12 cellular contexts compared by ENCODE assay signal in the genomic region with DNA sequence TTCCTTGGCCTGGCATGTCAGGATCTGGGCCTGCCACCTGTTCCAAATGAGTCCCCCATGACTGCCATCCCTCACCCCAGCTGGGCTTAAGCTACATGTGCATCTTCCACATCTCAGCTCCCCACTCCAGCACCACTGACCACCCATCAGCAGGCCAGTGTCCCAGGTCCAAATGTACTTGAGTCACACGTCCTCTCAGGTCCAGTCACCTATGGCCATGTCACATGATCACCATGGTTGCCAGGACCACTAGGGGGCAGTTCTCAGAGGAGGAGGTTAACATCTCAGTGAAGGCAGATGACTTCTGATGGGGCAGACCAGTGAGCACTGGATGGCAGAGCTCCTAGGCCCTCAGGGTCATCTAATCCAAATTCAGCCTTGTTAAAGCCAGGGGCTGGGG. TPM values are rescaled to one million over a fixed set of nuclear protein-coding genes. Genes with fewer than 3 reads are reported as not detected.
DNase-seq lines count a peak whose midpoint lies in the region; ATAC-seq and TF ChIP-seq lines count a peak whose summit lies in the region.
"Had no signal": no experiment of that assay in that cellular context is flagged by ENCODE, and none has a peak within 500 bp of the region (broad histone marks: within the 10 kb centered on the region; RNA-seq: fewer than 3 reads in every experiment).

No MANE protein-coding gene starts in this region.

- ATAC-seq in HG03045 (IDR thresholded peaks at IDR 0.05; ENCODE audit: unreplicated experiment) = no peak

- TF ChIP-seq CTCF in colonic mucosa (IDR thresholded peaks at IDR 0.05) = no peak
- peak; percentile 31 for TF ChIP-seq CTCF in progenitor cell of endocrine pancreas (IDR thresholded peaks at IDR 0.05; ENCODE audit: unreplicated experiment)

- no peaks in the 10 kb centered on the region for H3K36me3 Mint-ChIP-seq in progenitor cell of endocrine pancreas (ENCODE audit: insufficient read depth)

- H3K27ac ChIP-seq in colonic mucosa = no peak overlapping the region
- H3K27ac ChIP-seq: thyroid gland had no signal

- H3K27me3 ChIP-seq in MG63 = no peaks in the 10 kb centered on the region
- no peaks in the 10 kb centered on the region for H3K27me3 ChIP-seq in colonic mucosa
- H3K27me3 ChIP-seq: thyroid gland had no signal

- H3K27ac Mint-ChIP-seq in progenitor cell of endocrine pancreas = no peak overlapping the region

- H3K4me3 Mint-ChIP-seq in progenitor cell of endocrine pancreas (ENCODE audit: low read depth) = no peak overlapping the region

- H3K4me1 Mint-ChIP-seq in progenitor cell of endocrine pancreas (ENCODE audit: low read depth) = no peaks in the 10 kb centered on the region

- no peaks in the 10 kb centered on the region for H3K9me3 ChIP-seq in MG63
- H3K9me3 ChIP-seq in colonic mucosa = no peaks in the 10 kb centered on the region
- H3K9me3 ChIP-seq: thyroid gland had no signal

- no peak overlapping the region for H3K4me3 ChIP-seq in MG63
- H3K4me3 ChIP-seq in colonic mucosa = no peak overlapping the region
- H3K4me3 ChIP-seq: thyroid gland had no signal

- H3K4me1 ChIP-seq in colonic mucosa = no peaks in the 10 kb centered on the region
- H3K4me1 ChIP-seq: thyroid gland had no signal

- H3K36me3 ChIP-seq in MG63 (no peaks in the 10 kb centered on the region), colonic mucosa (no peaks in the 10 kb centered on the region)
- H3K36me3 ChIP-seq: thyroid gland had no signal

- DNase-seq in NCI-H748 (lab: John Stamatoyannopoulos, UW; ENCODE audit: unreplicated experiment) = peak; percentile 5
- no peak for DNase-seq in NCI-H748 treated with DMSO at 0.1 percent for 48 hours (lab: John Stamatoyannopoulos, UW)
- peak; percentile 22 for DNase-seq in MG63
- DNase-seq in colonic mucosa = peak; percentile 29
- no peak for DNase-seq in progenitor cell of endocrine pancreas (ENCODE audit: low spot score, unreplicated experiment)
- DNase-seq in AG20443 (ENCODE audit: low spot score) = no peak
- no peak for DNase-seq in midbrain (lab: John Stamatoyannopoulos, UW)
- DNase-seq: cortex of kidney; NCI-H2081; stimulated activated CD4-positive, alpha-beta T cell treated with anti-CD3 and anti-CD28 coated beads, Interleukin-4, amount 100 ng/mL, for 1 hour had no signal

- H3K27me3 Mint-ChIP-seq in progenitor cell of endocrine pancreas = peaks cover 33% of the 10 kb centered on the region

- H3K9me3 Mint-ChIP-seq in progenitor cell of endocrine pancreas (ENCODE audit: low read depth) = no peaks in the 10 kb centered on the region

- no peak overlapping the region for H3K9ac ChIP-seq in colonic mucosa (ENCODE audit: low read depth in 2 of 2, low read length in 2 of 2)

- intact Hi-C loops in colonic mucosa (cut with DNase I) = no loop called here

RNA-seq across cellular contexts. Expression of a gene that starts 41.9 kb away (rescaled TPM):
- total RNA-seq in MG63 (2014; rRNA removed; shearing (Covaris generic); ENCODE audit: low replicate concordance) = not detected in 2 replicates
- 1 to 10 TPM; 3.6 to 3.8 TPM for total RNA-seq in colonic mucosa
- total RNA-seq in progenitor cell of endocrine pancreas = 1.5 and 1.7 TPM in 2 replicates

Comparison
In these comparisons a context has a peak if more than half of its experiments do, and no peak if none do; other contexts are left out.
1. DNase-seq: peak in NCI-H748 (single experiment), MG63 (single experiment) and colonic mucosa (single experiment); none in NCI-H748 treated with DMSO at 0.1 percent for 48 hours (single experiment), progenitor cell of endocrine pancreas (single experiment), AG20443 (single experiment) and midbrain (single experiment).